Comparison of ENCODE assay signal across 22 cellular contexts in genomic region chr1:10479276-10479675, GRCh38. TPM values are rescaled to one million over a fixed set of nuclear protein-coding genes. Genes with fewer than 3 reads are reported as not detected.
DNase-seq lines count a peak whose midpoint lies in the region; ATAC-seq, FAIRE-seq and TF ChIP-seq lines count a peak whose summit lies in the region.
"Had no signal": no experiment of that assay in that cellular context is flagged by ENCODE, and none has a peak within 500 bp of the region (broad histone marks: within the 10 kb centered on the region; RNA-seq: fewer than 3 reads in every experiment).

No MANE protein-coding gene starts in this region.

- H3K4me3 ChIP-seq in liver (ENCODE audit: low read depth in 1 of 3, low read length in 3 of 3) (no peak overlapping the region), HepG2 (replicated peaks in 1 of 3; ENCODE audit: insufficient read depth in 1 of 3, low read depth in 2 of 3, low read length in 3 of 3) (no peak overlapping the region), kidney (ENCODE audit: low read length in 2 of 2) (no peak overlapping the region), upper lobe of right lung (no peak overlapping the region)
- H3K4me3 ChIP-seq: BLaER1 had no signal

- no peak overlapping the region for H2AFZ ChIP-seq in HepG2 (ENCODE audit: low read length)

- BruUV-seq in HepG2 (replicated peaks; lab: Mats Ljungman, UMichigan): no TSS peak

- FAIRE-seq in HepG2 (lab: Jason Lieb, UNC) (no peak), kidney (lab: Jason Lieb, UNC) (no peak)

- no peaks in the 10 kb centered on the region for H3K9me3 ChIP-seq in liver (ENCODE audit: control insufficient read depth in 4 of 4, low read length in 3 of 4)
- no peaks in the 10 kb centered on the region for H3K9me3 ChIP-seq in HepG2 (ENCODE audit: low read length)
- H3K9me3 ChIP-seq in kidney (ENCODE audit: control insufficient read depth in 1 of 2, low read length in 2 of 2): no peaks in the 10 kb centered on the region
- no peaks in the 10 kb centered on the region for H3K9me3 ChIP-seq in upper lobe of right lung
- H3K9me3 ChIP-seq: BLaER1 had no signal

- 52% methylated on average over 8 of the region's 8 CpGs for WGBS in liver
- 83% methylated on average over 8 of the region's 8 CpGs for WGBS in HepG2 (ENCODE audit: low lambda C conversion rate)

- H4K20me1 ChIP-seq in HepG2 (ENCODE audit: insufficient read depth, low read length): 0 out of 2 replicates have a peak, but pooled peaks cover under 1% of the 10 kb centered on the region

- peaks cover 7 to 39% (median 32%) of the 10 kb centered on the region in 4 donors for H3K4me1 ChIP-seq in liver (ENCODE audit: control insufficient read depth in 4 of 4, insufficient read depth in 4 of 4, low read length in 3 of 4)
- H3K4me1 ChIP-seq in HepG2 (ENCODE audit: insufficient read depth, low read length): peaks cover 24% of the 10 kb centered on the region
- peaks cover 0 to 13% of the 10 kb centered on the region in 2 donors for H3K4me1 ChIP-seq in kidney (ENCODE audit: control insufficient read depth in 1 of 2, insufficient read depth in 1 of 2, low read depth in 1 of 2, low read length in 2 of 2)
- peaks cover 11% of the 10 kb centered on the region for H3K4me1 ChIP-seq in upper lobe of right lung

- in situ Hi-C loops in HepG2 (cut with HindIII; ENCODE audit: extremely low pct_ligation_motif_present, low pct_unique_long_range_greater_than_20kb): loop anchor here (10.0 kb wide), 1 partner anchor 94 kb away; no protein-coding TSS in a partner anchor

- TF ChIP-seq EP300 in HepG2 (IDR thresholded peaks at IDR 0.05; ENCODE audit: low read depth in 2 of 2, low read length in 2 of 2) (no peak), HepG2 (CRISPR knock-in tag; IDR thresholded peaks at IDR 0.05; ENCODE audit: borderline replicate concordance) (no peak)

- no peak for DNase-seq in HepG2 (ENCODE audit: low spot score)
- DNase-seq in epithelial cell of prostate (ENCODE audit: low read depth, low spot score): no peak
- DNase-seq in kidney: peak; percentile 28
- DNase-seq in upper lobe of right lung: peak; percentile 16
- no peak for DNase-seq in glomerular visceral epithelial cell (ENCODE audit: extremely low spot score)
- no peak for DNase-seq in SIG-M5 (lab: John Stamatoyannopoulos, UW)
- DNase-seq in NCI-H146 (lab: John Stamatoyannopoulos, UW): no peak
- DNase-seq: 8988T; CD4-positive, alpha-beta memory T cell; DMS153; DMS79 treated with DMSO at 0.1 percent for 48 hours; GF-D8; GOT3; H7; HFFc6 had no signal

- TF ChIP-seq CTCF in liver (IDR thresholded peaks at IDR 0.05; ENCODE audit: low read depth, low read length, missing input control) (no peak), HepG2 (CRISPR knock-in tag; IDR thresholded peaks at IDR 0.05) (no peak), kidney (IDR thresholded peaks at IDR 0.05; ENCODE audit: borderline replicate concordance, extremely low read depth, insufficient read depth) (no peak), upper lobe of right lung (IDR thresholded peaks at IDR 0.05) (no peak)

- TF ChIP-seq RAD21 in liver (IDR thresholded peaks at IDR 0.05) (no peak), HepG2 (CRISPR knock-in tag; IDR thresholded peaks at IDR 0.05) (no peak)

- intact Hi-C loops in HepG2 (cut with micrococcal nuclease; ENCODE audit: unreplicated experiment) (no loop called here), kidney (cut with DNase I) (no loop called here), upper lobe of right lung (cut with DNase I) (no loop called here)

- H3K27ac ChIP-seq in liver (ENCODE audit: low read depth in 1 of 2, low read length in 2 of 2) (no peak overlapping the region), HepG2 (ENCODE audit: extremely low read length, insufficient read depth, low read length) (no peak overlapping the region), epithelial cell of prostate (peak overlapping the region; percentile 27), kidney (ENCODE audit: low read depth in 2 of 2, low read length in 2 of 2) (no peak overlapping the region), upper lobe of right lung (no peak overlapping the region)
- H3K27ac ChIP-seq: BLaER1, HL-60 had no signal

- no peak for ATAC-seq in HepG2
- ATAC-seq in upper lobe of right lung: no peak
- ATAC-seq: HCT116 had no signal

- H3K79me2 ChIP-seq in HepG2 (ENCODE audit: insufficient read depth, low read length): peaks cover 52% of the 10 kb centered on the region

- POLR2A ChIA-PET in HepG2 (lab: Yijun Ruan, JAX): no interaction called here

- CTCF ChIA-PET in HepG2 (lab: Yijun Ruan, JAX; ENCODE audit: low intra/inter-chr PET ratio, low total read pairs): no interaction called here

- no peak for TF ChIP-seq POLR2A in HepG2 (IDR thresholded peaks at IDR 0.05; ENCODE audit: insufficient read depth in 1 of 2, low read depth in 2 of 2, low read length in 2 of 2)

- H3K36me3 ChIP-seq in liver (ENCODE audit: control insufficient read depth in 4 of 4, insufficient read depth in 3 of 4, low read depth in 1 of 4, low read length in 3 of 4) (peaks cover 0 to 4% (median 0%) of the 10 kb centered on the region in 4 donors), HepG2 (replicated peaks in 1 of 2; ENCODE audit: control insufficient read depth in 1 of 2, insufficient read depth in 2 of 2, low read length in 2 of 2) (0 out of 5 replicates have a peak, but pooled peaks cover 2 to 4% of the 10 kb centered on the region in 2 experiments), kidney (ENCODE audit: control insufficient read depth in 1 of 2, insufficient read depth in 2 of 2, low read length in 2 of 2) (no peaks in the 10 kb centered on the region), upper lobe of right lung (no peaks in the 10 kb centered on the region)

- no peak overlapping the region for H3K9ac ChIP-seq in liver (ENCODE audit: low read depth in 1 of 2, low read length in 2 of 2)
- H3K9ac ChIP-seq in HepG2 (ENCODE audit: insufficient read depth, low read depth, low read length): no peak overlapping the region
- H3K9ac ChIP-seq in kidney (ENCODE audit: low read length in 2 of 2): no peak overlapping the region
- H3K9ac ChIP-seq: BLaER1 had no signal

- H3K27me3 ChIP-seq in liver (ENCODE audit: control insufficient read depth in 4 of 4, insufficient read depth in 4 of 4, low read length in 3 of 4): no peaks in the 10 kb centered on the region
- no peaks in the 10 kb centered on the region; a peak in 1 of 5 replicates for H3K27me3 ChIP-seq in HepG2 (ENCODE audit: control insufficient read depth in 1 of 2, insufficient read depth in 2 of 2, low read length in 2 of 2)
- no peaks in the 10 kb centered on the region for H3K27me3 ChIP-seq in upper lobe of right lung
- H3K27me3 ChIP-seq: BLaER1 had no signal

- no peak overlapping the region for H3K4me2 ChIP-seq in HepG2 (ENCODE audit: low read depth, low read length)
- H3K4me2 ChIP-seq: BLaER1 had no signal

RNA-seq across cellular contexts. Expression of gene PEX14, which starts 4.5 kb away (rescaled TPM):
- 10 to 100 TPM in 1 of 2 donors, 1 to 10 TPM in 1; 7.1 to 11.5 TPM for total RNA-seq in liver
- polyA plus RNA-seq in liver: 10 to 100 TPM; 11.9 to 16.1 TPM
- total RNA-seq in HepG2 (2016; rRNA removed; fragmentation: Illumina TruSeq; extraction: Trizol): 5.9 and 9.9 TPM in 2 replicates
- total RNA-seq in HepG2 (2016; cell fraction: cytosol; rRNA removed; fragmentation: Illumina TruSeq; extraction: Trizol; ENCODE audit: low read depth): 5.4 and 5.5 TPM in 2 replicates
- total RNA-seq in HepG2 (2016; cell fraction: insoluble cytoplasmic fraction; rRNA removed; fragmentation: Illumina TruSeq; extraction: Trizol): 6.0 and 11.1 TPM in 2 replicates
- total RNA-seq in HepG2 (2016; cell fraction: membrane; rRNA removed; fragmentation: Illumina TruSeq; extraction: Trizol): 6.6 and 8.1 TPM in 2 replicates
- total RNA-seq in HepG2 (2016; cell fraction: nucleus; rRNA removed; fragmentation: Illumina TruSeq; extraction: Trizol): 11.8 and 16.0 TPM in 2 replicates
- polyA plus RNA-seq in HepG2 (2011; rRNA removed): 6.3 and 6.5 TPM in 2 replicates
- polyA plus RNA-seq in HepG2 (2011; cell fraction: cytosol; rRNA removed): 5.8 and 7.7 TPM in 2 replicates
- polyA plus RNA-seq in HepG2 (2011; cell fraction: nucleus; rRNA removed): 22.7 and 25.4 TPM in 2 replicates
- polyA plus RNA-seq in HepG2 (2012): 10.8 and 15.1 TPM in 2 replicates
- 3.9 and 4.0 TPM in 2 replicates for polyA plus RNA-seq in HepG2 (2016; cell fraction: cytosol; fragmentation: Illumina TruSeq; extraction: Trizol; ENCODE audit: low read depth)
- 8.3 and 10.4 TPM in 2 replicates for polyA plus RNA-seq in HepG2 (2016; cell fraction: insoluble cytoplasmic fraction; fragmentation: Illumina TruSeq; extraction: Trizol; ENCODE audit: low read depth)
- polyA plus RNA-seq in HepG2 (2016; cell fraction: membrane; fragmentation: Illumina TruSeq; extraction: Trizol; ENCODE audit: low read depth): 5.7 and 6.2 TPM in 2 replicates
- 25.5 and 27.0 TPM in 2 replicates for polyA plus RNA-seq in HepG2 (2016; cell fraction: nucleus; fragmentation: Illumina TruSeq; extraction: Trizol; ENCODE audit: insufficient read depth, low read depth)
- polyA minus RNA-seq in HepG2 (2011; rRNA and poly(A)+ RNA removed; ENCODE audit: low replicate concordance): 7.0 and 10.1 TPM in 2 replicates
- polyA minus RNA-seq in HepG2 (2011; cell fraction: cytosol; rRNA and poly(A)+ RNA removed): 5.2 and 5.5 TPM in 2 replicates
- 15.8 and 20.3 TPM in 2 replicates for polyA minus RNA-seq in HepG2 (2011; cell fraction: nucleus; rRNA and poly(A)+ RNA removed)
- 22.8 TPM for total RNA-seq in kidney
- 25.8 TPM for polyA plus RNA-seq in kidney (ENCODE audit: insufficient read depth, low read depth, low replicate concordance)
- total RNA-seq in upper lobe of right lung: 25.8 TPM

RNA-seq across cellular contexts. Expression of gene DFFA, which starts 6.9 kb away (rescaled TPM):
- 10 to 100 TPM; 10.6 to 20.0 TPM for total RNA-seq in liver
- 10 to 100 TPM; 11.5 to 17.1 TPM for polyA plus RNA-seq in liver
- total RNA-seq in HepG2 (2016; rRNA removed; fragmentation: Illumina TruSeq; extraction: Trizol): 33.9 and 44.6 TPM in 2 replicates
- 8.8 and 9.5 TPM in 2 replicates for total RNA-seq in HepG2 (2016; cell fraction: cytosol; rRNA removed; fragmentation: Illumina TruSeq; extraction: Trizol; ENCODE audit: low read depth)
- 34.8 and 45.3 TPM in 2 replicates for total RNA-seq in HepG2 (2016; cell fraction: insoluble cytoplasmic fraction; rRNA removed; fragmentation: Illumina TruSeq; extraction: Trizol)
- total RNA-seq in HepG2 (2016; cell fraction: membrane; rRNA removed; fragmentation: Illumina TruSeq; extraction: Trizol): 18.7 and 19.6 TPM in 2 replicates
- total RNA-seq in HepG2 (2016; cell fraction: nucleus; rRNA removed; fragmentation: Illumina TruSeq; extraction: Trizol): 14.0 and 17.3 TPM in 2 replicates
- 16.5 and 16.6 TPM in 2 replicates for polyA plus RNA-seq in HepG2 (2011; rRNA removed)
- 12.9 and 13.7 TPM in 2 replicates for polyA plus RNA-seq in HepG2 (2011; cell fraction: cytosol; rRNA removed)
- polyA plus RNA-seq in HepG2 (2011; cell fraction: nucleus; rRNA removed): 5.9 and 7.7 TPM in 2 replicates
- 10.7 and 12.2 TPM in 2 replicates for polyA plus RNA-seq in HepG2 (2012)
- 6.5 and 6.7 TPM in 2 replicates for polyA plus RNA-seq in HepG2 (2016; cell fraction: cytosol; fragmentation: Illumina TruSeq; extraction: Trizol; ENCODE audit: low read depth)
- polyA plus RNA-seq in HepG2 (2016; cell fraction: insoluble cytoplasmic fraction; fragmentation: Illumina TruSeq; extraction: Trizol; ENCODE audit: low read depth): 32.4 and 33.3 TPM in 2 replicates
- 10.4 and 10.6 TPM in 2 replicates for polyA plus RNA-seq in HepG2 (2016; cell fraction: membrane; fragmentation: Illumina TruSeq; extraction: Trizol; ENCODE audit: low read depth)
- polyA plus RNA-seq in HepG2 (2016; cell fraction: nucleus; fragmentation: Illumina TruSeq; extraction: Trizol; ENCODE audit: insufficient read depth, low read depth): 20.0 and 20.1 TPM in 2 replicates
- polyA minus RNA-seq in HepG2 (2011; rRNA and poly(A)+ RNA removed; ENCODE audit: low replicate concordance): 36.7 and 57.5 TPM in 2 replicates
- polyA minus RNA-seq in HepG2 (2011; cell fraction: cytosol; rRNA and poly(A)+ RNA removed): 10.2 and 11.0 TPM in 2 replicates
- 11.3 and 12.9 TPM in 2 replicates for polyA minus RNA-seq in HepG2 (2011; cell fraction: nucleus; rRNA and poly(A)+ RNA removed)
- total RNA-seq in kidney: 33.4 TPM
- polyA plus RNA-seq in kidney (ENCODE audit: insufficient read depth, low read depth, low replicate concordance): 27.2 TPM
- total RNA-seq in upper lobe of right lung: 36.9 TPM

RNA-seq across cellular contexts. Expression of gene CORT, which starts 29.4 kb away (rescaled TPM):
- total RNA-seq in liver (under 1 TPM; 0.08 to 0.28 TPM), HepG2 (2016; rRNA removed; fragmentation: Illumina TruSeq; extraction: Trizol) (0.62 TPM in 1 of 2 replicates, not detected in the other), kidney (0.22 TPM), upper lobe of right lung (not detected)
- polyA plus RNA-seq in liver (under 1 TPM; 0.05 to 0.18 TPM), HepG2 (2011; rRNA removed) (0.08 and 0.11 TPM in 2 replicates), kidney (ENCODE audit: insufficient read depth, low read depth, low replicate concordance) (0.62 TPM)
- total RNA-seq in HepG2 (2016; cell fraction: cytosol; rRNA removed; fragmentation: Illumina TruSeq; extraction: Trizol; ENCODE audit: low read depth): not detected in 2 replicates
- total RNA-seq in HepG2 (2016; cell fraction: insoluble cytoplasmic fraction; rRNA removed; fragmentation: Illumina TruSeq; extraction: Trizol): 0.61 TPM in 1 of 2 replicates, not detected in the other
- total RNA-seq in HepG2 (2016; cell fraction: membrane; rRNA removed; fragmentation: Illumina TruSeq; extraction: Trizol): 0.15 and 0.21 TPM in 2 replicates
- 0.78 and 1.1 TPM in 2 replicates for total RNA-seq in HepG2 (2016; cell fraction: nucleus; rRNA removed; fragmentation: Illumina TruSeq; extraction: Trizol)
- 0.08 and 0.09 TPM in 2 replicates for polyA plus RNA-seq in HepG2 (2011; cell fraction: cytosol; rRNA removed)
- polyA plus RNA-seq in HepG2 (2011; cell fraction: nucleus; rRNA removed): 0.24 and 0.29 TPM in 2 replicates
- polyA plus RNA-seq in HepG2 (2012): 0.31 and 0.40 TPM in 2 replicates
- polyA plus RNA-seq in HepG2 (2016; cell fraction: cytosol; fragmentation: Illumina TruSeq; extraction: Trizol; ENCODE audit: low read depth): 0.11 and 0.46 TPM in 2 replicates
- 0.50 TPM in 1 of 2 replicates, not detected in the other for polyA plus RNA-seq in HepG2 (2016; cell fraction: insoluble cytoplasmic fraction; fragmentation: Illumina TruSeq; extraction: Trizol; ENCODE audit: low read depth)
- polyA plus RNA-seq in HepG2 (2016; cell fraction: membrane; fragmentation: Illumina TruSeq; extraction: Trizol; ENCODE audit: low read depth): 0.21 and 0.36 TPM in 2 replicates
- 0.81 and 1.9 TPM in 2 replicates for polyA plus RNA-seq in HepG2 (2016; cell fraction: nucleus; fragmentation: Illumina TruSeq; extraction: Trizol; ENCODE audit: insufficient read depth, low read depth)
- not detected in 2 replicates for polyA minus RNA-seq in HepG2 (2011; rRNA and poly(A)+ RNA removed; ENCODE audit: low replicate concordance)
- polyA minus RNA-seq in HepG2 (2011; cell fraction: cytosol; rRNA and poly(A)+ RNA removed): not detected in 2 replicates
- 0.39 TPM in 1 of 2 replicates, not detected in the other for polyA minus RNA-seq in HepG2 (2011; cell fraction: nucleus; rRNA and poly(A)+ RNA removed)
- total RNA-seq: CD4-positive, alpha-beta memory T cell; HT1080 had no signal
- polyA plus RNA-seq: AG04450; CD14-positive monocyte; CD4-positive, alpha-beta memory T cell had no signal

RNA-seq across cellular contexts. Expression of gene CENPS, which starts 49.0 kb away (rescaled TPM):
- total RNA-seq in liver (1 to 10 TPM; 4.4 to 5.4 TPM), HepG2 (2016; rRNA removed; fragmentation: Illumina TruSeq; extraction: Trizol) (22.0 and 24.9 TPM in 2 replicates), kidney (21.9 TPM), upper lobe of right lung (10.2 TPM)
- polyA plus RNA-seq in liver (1 to 10 TPM; 9.4 to 9.8 TPM), HepG2 (2011; rRNA removed) (2.9 and 3.3 TPM in 2 replicates), kidney (ENCODE audit: insufficient read depth, low read depth, low replicate concordance) (45.1 TPM)
- total RNA-seq in HepG2 (2016; cell fraction: cytosol; rRNA removed; fragmentation: Illumina TruSeq; extraction: Trizol; ENCODE audit: low read depth): 32.3 and 41.2 TPM in 2 replicates
- total RNA-seq in HepG2 (2016; cell fraction: insoluble cytoplasmic fraction; rRNA removed; fragmentation: Illumina TruSeq; extraction: Trizol): 18.1 and 23.2 TPM in 2 replicates
- 41.4 and 43.7 TPM in 2 replicates for total RNA-seq in HepG2 (2016; cell fraction: membrane; rRNA removed; fragmentation: Illumina TruSeq; extraction: Trizol)
- 8.1 and 10.8 TPM in 2 replicates for total RNA-seq in HepG2 (2016; cell fraction: nucleus; rRNA removed; fragmentation: Illumina TruSeq; extraction: Trizol)
- polyA plus RNA-seq in HepG2 (2011; cell fraction: cytosol; rRNA removed): 3.8 and 4.5 TPM in 2 replicates
- 2.8 and 3.7 TPM in 2 replicates for polyA plus RNA-seq in HepG2 (2011; cell fraction: nucleus; rRNA removed)
- 5.0 and 10.5 TPM in 2 replicates for polyA plus RNA-seq in HepG2 (2012)
- polyA plus RNA-seq in HepG2 (2016; cell fraction: cytosol; fragmentation: Illumina TruSeq; extraction: Trizol; ENCODE audit: low read depth): 49.6 and 69.4 TPM in 2 replicates
- 33.2 and 38.1 TPM in 2 replicates for polyA plus RNA-seq in HepG2 (2016; cell fraction: insoluble cytoplasmic fraction; fragmentation: Illumina TruSeq; extraction: Trizol; ENCODE audit: low read depth)
- 55.5 and 60.0 TPM in 2 replicates for polyA plus RNA-seq in HepG2 (2016; cell fraction: membrane; fragmentation: Illumina TruSeq; extraction: Trizol; ENCODE audit: low read depth)
- polyA plus RNA-seq in HepG2 (2016; cell fraction: nucleus; fragmentation: Illumina TruSeq; extraction: Trizol; ENCODE audit: insufficient read depth, low read depth): 17.3 and 17.4 TPM in 2 replicates
- polyA minus RNA-seq in HepG2 (2011; rRNA and poly(A)+ RNA removed; ENCODE audit: low replicate concordance): 5.9 and 8.9 TPM in 2 replicates
- polyA minus RNA-seq in HepG2 (2011; cell fraction: cytosol; rRNA and poly(A)+ RNA removed): 1.5 and 2.0 TPM in 2 replicates
- polyA minus RNA-seq in HepG2 (2011; cell fraction: nucleus; rRNA and poly(A)+ RNA removed): 1.0 and 3.9 TPM in 2 replicates

Comparison
In these comparisons a context has a peak if more than half of its experiments do, and no peak if none do; other contexts are left out.
1. DNase-seq: peak in kidney (single experiment) and upper lobe of right lung (single experiment); none in HepG2 (single experiment), epithelial cell of prostate (single experiment), glomerular visceral epithelial cell (single experiment), SIG-M5 (single experiment) and NCI-H146 (single experiment).